1 cellular context compared by ENCODE assay signal in genomic region chr2:79630972-79631551, GRCh38.
A peak's percentile ranks its signal among the peaks of the same experiment; 100 is the strongest.
TF ChIP-seq lines count a peak whose summit lies in the region.

No MANE protein-coding gene starts in this region.

TF ChIP-seq in A549, 52 proteins besides CTCF, POLR2A, EP300 and RAD21 (continued from another document):
- TF ChIP-seq USF2 (IDR thresholded peaks at IDR 0.05) (no peak), TFCP2L1 (CRISPR knock-in tag; IDR thresholded peaks at IDR 0.05) (no peak), GATA3 (IDR thresholded peaks at IDR 0.05; ENCODE audit: borderline replicate concordance) (peak; percentile 31; the same call in 1 of the 2 replicates), HOXB5 (CRISPR knock-in tag; IDR thresholded peaks at IDR 0.05) (no peak), FOSB (CRISPR knock-in tag; IDR thresholded peaks at IDR 0.05) (no peak), REST (IDR thresholded peaks at IDR 0.05) (no peak), HEYL (CRISPR knock-in tag; IDR thresholded peaks at IDR 0.05) (no peak), PBX3 (IDR thresholded peaks at IDR 0.05) (no peak)
